10 cellular contexts compared by ENCODE assay signal in the genomic region with DNA sequence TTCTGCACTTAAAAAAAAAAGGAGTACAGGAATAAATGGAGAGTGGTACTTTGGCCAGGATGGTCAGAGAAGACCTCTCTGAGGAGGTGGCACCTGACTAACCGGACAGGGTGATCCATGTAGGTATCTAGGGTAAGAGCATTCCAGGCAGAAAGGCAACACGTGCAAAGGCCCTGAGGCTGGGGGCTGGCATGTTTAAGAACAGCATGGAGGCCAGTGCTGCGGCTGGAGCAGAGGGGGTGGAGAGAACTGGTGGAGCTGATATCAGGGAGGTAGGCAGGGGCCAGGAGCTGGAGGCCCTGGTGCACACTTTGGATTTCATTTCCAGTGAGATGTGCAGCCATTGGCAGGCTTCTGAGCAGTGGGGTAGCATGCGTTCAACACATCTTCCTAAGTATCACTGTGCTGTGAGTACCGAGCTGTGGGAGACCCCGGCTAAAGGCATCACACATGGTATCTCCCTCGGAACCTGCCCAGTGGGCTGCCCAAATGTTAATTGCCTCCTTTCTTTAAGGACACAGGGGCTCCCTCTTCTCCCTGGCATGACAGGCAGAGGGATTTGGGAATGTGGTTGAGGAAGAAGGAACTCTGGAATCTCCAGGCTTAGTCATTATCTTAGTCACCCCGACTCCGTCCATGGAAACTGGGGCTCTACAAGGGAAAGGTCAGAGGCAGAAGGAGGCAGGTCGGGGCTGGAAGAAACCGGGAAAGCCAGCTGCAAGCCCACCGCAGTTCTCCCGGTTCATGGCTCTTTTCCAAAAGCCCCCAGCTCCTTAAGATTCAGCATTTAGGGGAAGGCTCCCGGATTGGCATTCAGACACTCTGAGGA. TPM values are rescaled to one million over a fixed set of nuclear protein-coding genes. Genes with fewer than 3 reads are reported as not detected.
A peak's percentile ranks its signal among the peaks of the same experiment; 100 is the strongest.
DNase-seq lines count a peak whose midpoint lies in the region; ATAC-seq and TF ChIP-seq lines count a peak whose summit lies in the region.
"Had no signal": no experiment of that assay in that cellular context is flagged by ENCODE, and none has a peak within 500 bp of the region (broad histone marks: within the 10 kb centered on the region; RNA-seq: fewer than 3 reads in every experiment).

No MANE protein-coding gene starts in this region.

- H3K27ac Mint-ChIP-seq in Calu3 (ENCODE audit: unreplicated experiment): no peak overlapping the region
- peak overlapping the region; percentile 54 for H3K27ac Mint-ChIP-seq in dendritic cell treated with granulocyte-macrophage colony-stimulating factor and Interleukin-4, amounts not matched to agents 40 ng/mL and 50 ng/mL, for 4 days
- H3K27ac Mint-ChIP-seq in natural killer cell treated with Interleukin-12 subunit alpha and Interleukin-12 subunit beta and Interleukin-15 and Interleukin-18, amount 100 ng/mL, for 72 hours: peak overlapping the region in 1 of 2 donors; percentile 50

- no peaks in the 10 kb centered on the region for H3K36me3 Mint-ChIP-seq in Calu3 (ENCODE audit: insufficient read depth, unreplicated experiment)
- H3K36me3 Mint-ChIP-seq in dendritic cell treated with granulocyte-macrophage colony-stimulating factor and Interleukin-4, amounts not matched to agents 40 ng/mL and 50 ng/mL, for 4 days (ENCODE audit: low read depth): no peaks in the 10 kb centered on the region
- no peaks in the 10 kb centered on the region for H3K36me3 Mint-ChIP-seq in natural killer cell treated with Interleukin-12 subunit alpha and Interleukin-12 subunit beta and Interleukin-15 and Interleukin-18, amount 100 ng/mL, for 72 hours

- intact Hi-C loops in Calu3 (cut with micrococcal nuclease; ENCODE audit: unreplicated experiment): no loop called here
- intact Hi-C loops in dendritic cell treated with granulocyte-macrophage colony-stimulating factor and Interleukin-4, amounts not matched to agents 40 ng/mL and 50 ng/mL, for 4 days (cut with micrococcal nuclease): no loop called here

- CTCF ChIA-PET in Calu3 (lab: Charles Lee): interaction anchor here (1.0 to 1.2 kb wide), 2 partner anchors 9 to 187 kb away, joined by 3 read pairs; no protein-coding TSS in a partner anchor

- ATAC-seq in natural killer cell treated with Interleukin-12 subunit alpha and Interleukin-12 subunit beta and Interleukin-15 and Interleukin-18, amount 100 ng/mL, for 72 hours: no peak
- no peak for ATAC-seq in HG03280 (IDR thresholded peaks at IDR 0.05; ENCODE audit: unreplicated experiment)

- peaks cover 41% of the 10 kb centered on the region for H3K27me3 Mint-ChIP-seq in Calu3 (ENCODE audit: unreplicated experiment)
- peaks cover 40% of the 10 kb centered on the region for H3K27me3 Mint-ChIP-seq in dendritic cell treated with granulocyte-macrophage colony-stimulating factor and Interleukin-4, amounts not matched to agents 40 ng/mL and 50 ng/mL, for 4 days
- peaks cover 13 to 15% of the 10 kb centered on the region in 2 donors for H3K27me3 Mint-ChIP-seq in natural killer cell treated with Interleukin-12 subunit alpha and Interleukin-12 subunit beta and Interleukin-15 and Interleukin-18, amount 100 ng/mL, for 72 hours

- peaks cover 20% of the 10 kb centered on the region for H3K4me1 Mint-ChIP-seq in Calu3 (ENCODE audit: low read depth, unreplicated experiment)
- H3K4me1 Mint-ChIP-seq in dendritic cell treated with granulocyte-macrophage colony-stimulating factor and Interleukin-4, amounts not matched to agents 40 ng/mL and 50 ng/mL, for 4 days (ENCODE audit: low read depth): peaks cover 25% of the 10 kb centered on the region
- H3K4me1 Mint-ChIP-seq in natural killer cell treated with Interleukin-12 subunit alpha and Interleukin-12 subunit beta and Interleukin-15 and Interleukin-18, amount 100 ng/mL, for 72 hours (ENCODE audit: low read depth in 2 of 2): peaks cover 4 to 11% of the 10 kb centered on the region in 2 donors

- no peak for DNase-seq in Calu3
- peak; percentile 68 for DNase-seq in NCI-H226
- DNase-seq in natural killer cell treated with Interleukin-12 subunit alpha and Interleukin-12 subunit beta and Interleukin-15 and Interleukin-18, amount 100 ng/mL, for 72 hours (ENCODE audit: low spot score): no peak
- DNase-seq in inferior parietal cortex (ENCODE audit: extremely low spot score): no peak
- DNase-seq in NCI-H524 treated with DMSO at 0.1 percent for 48 hours (lab: John Stamatoyannopoulos, UW): no peak
- DNase-seq in H4 (ENCODE audit: low spot score): no peak
- DNase-seq: NCI-H748 treated with DMSO at 0.1 percent for 48 hours, T-helper 1 cell had no signal

- no peaks in the 10 kb centered on the region for H3K9me3 Mint-ChIP-seq in Calu3 (ENCODE audit: low read depth, unreplicated experiment)
- H3K9me3 Mint-ChIP-seq in dendritic cell treated with granulocyte-macrophage colony-stimulating factor and Interleukin-4, amounts not matched to agents 40 ng/mL and 50 ng/mL, for 4 days: no peaks in the 10 kb centered on the region
- no peaks in the 10 kb centered on the region for H3K9me3 Mint-ChIP-seq in natural killer cell treated with Interleukin-12 subunit alpha and Interleukin-12 subunit beta and Interleukin-15 and Interleukin-18, amount 100 ng/mL, for 72 hours

- H3K4me3 Mint-ChIP-seq in Calu3 (ENCODE audit: low read depth, unreplicated experiment): peak overlapping the region; percentile 38
- no peak overlapping the region for H3K4me3 Mint-ChIP-seq in dendritic cell treated with granulocyte-macrophage colony-stimulating factor and Interleukin-4, amounts not matched to agents 40 ng/mL and 50 ng/mL, for 4 days
- peak overlapping the region; percentile 38 for H3K4me3 Mint-ChIP-seq in natural killer cell treated with Interleukin-12 subunit alpha and Interleukin-12 subunit beta and Interleukin-15 and Interleukin-18, amount 100 ng/mL, for 72 hours

- BruUV-seq in Calu3 (replicated peaks; lab: Mats Ljungman, UMichigan): no TSS peak

- no peak for TF ChIP-seq CTCF in Calu3 (IDR thresholded peaks at IDR 0.05; ENCODE audit: unreplicated experiment)

RNA-seq across cellular contexts. Expression of a gene that starts 18.5 kb away (rescaled TPM):
- total RNA-seq in Calu3 (2022): not detected in 2 replicates
- not detected for total RNA-seq in natural killer cell treated with Interleukin-12 subunit alpha and Interleukin-12 subunit beta and Interleukin-15 and Interleukin-18, amount 100 ng/mL, for 72 hours
- total RNA-seq in H4 (2014; rRNA removed; shearing (Covaris generic)): not detected in 2 replicates

RNA-seq across cellular contexts. Expression of a gene that starts 41.8 kb away (rescaled TPM):
- total RNA-seq in Calu3 (2022): not detected in 2 replicates
- not detected for total RNA-seq in natural killer cell treated with Interleukin-12 subunit alpha and Interleukin-12 subunit beta and Interleukin-15 and Interleukin-18, amount 100 ng/mL, for 72 hours
- not detected in 2 replicates for total RNA-seq in H4 (2014; rRNA removed; shearing (Covaris generic))

RNA-seq across cellular contexts. Expression of a gene that starts 52.8 kb away (rescaled TPM):
- not detected in 2 replicates for total RNA-seq in Calu3 (2022)
- total RNA-seq in natural killer cell treated with Interleukin-12 subunit alpha and Interleukin-12 subunit beta and Interleukin-15 and Interleukin-18, amount 100 ng/mL, for 72 hours: 1 to 10 TPM; 4.4 to 9.0 TPM
- 21.6 and 30.1 TPM in 2 replicates for total RNA-seq in H4 (2014; rRNA removed; shearing (Covaris generic))
